8 cellular contexts compared by ENCODE assay signal in genomic region chr1:2255420-2256369, GRCh38. TPM values are rescaled to one million over a fixed set of nuclear protein-coding genes. Genes with fewer than 3 reads are reported as not detected.
DNase-seq lines count a peak whose midpoint lies in the region; ATAC-seq and TF ChIP-seq lines count a peak whose summit lies in the region.

No MANE protein-coding gene starts in this region.

- peaks cover 13% of the 10 kb centered on the region; the same call in 1 of the 2 replicates for H3K36me3 ChIP-seq in SK-N-MC (ENCODE audit: insufficient read depth, low read length)

- H3K27me3 ChIP-seq in right cardiac atrium (ENCODE audit: control insufficient read depth, insufficient read depth): no peaks in the 10 kb centered on the region

- ATAC-seq in HG03196 (IDR thresholded peaks at IDR 0.05; ENCODE audit: unreplicated experiment): peak; percentile 52
- ATAC-seq in right cardiac atrium: peak in 1 of 2 donors; percentile 15

- H3K27ac ChIP-seq in SK-N-MC (peak overlapping the region; percentile 94), right cardiac atrium (ENCODE audit: low read length) (peak overlapping the region; percentile 40)

- intact Hi-C loops in right cardiac atrium (cut with DNase I): no loop called here

- DNase-seq in GM10266 (ENCODE audit: extremely low spot score) (peak; percentile 73), SK-N-MC (ENCODE audit: low read depth, low spot score) (peak; percentile 61), right cardiac atrium (peak in 2 of 3 donors; percentile 35 to 38), amniotic stem cell (lab: John Stamatoyannopoulos, UW) (no peak), inferior parietal cortex (ENCODE audit: extremely low spot score) (no peak)
- DNase-seq in activated gamma-delta T cell treated with anti-CD3 and anti-CD28 coated beads, Interleukin-2, amount 50 U/mL, for 16 hours (ENCODE audit: low read depth): peak; percentile 66
- peak; percentile 64 for DNase-seq in stimulated activated CD8-positive, alpha-beta memory T cell treated with anti-CD3 and anti-CD28 coated beads, Interleukin-12 subunit alpha, Interleukin-12 subunit beta, amount 100 ng/mL, for 1 hour (ENCODE audit: low read depth)

- H3K4me3 ChIP-seq in SK-N-MC (0 out of 2 replicates have a peak overlapping the region, but pooled peaks have one; percentile 25), right cardiac atrium (ENCODE audit: low read length) (no peak overlapping the region)

- no peak overlapping the region for H3K9ac ChIP-seq in SK-N-MC (ENCODE audit: insufficient read length)

- WGBS in right cardiac atrium: 38% methylated on average over 5 of the region's 5 CpGs

- H3K4me1 ChIP-seq in right cardiac atrium (ENCODE audit: control insufficient read depth, insufficient read depth, low read length): peaks cover 36% of the 10 kb centered on the region

- TF ChIP-seq CTCF in GM10266 (IDR thresholded peaks at IDR 0.05; ENCODE audit: control insufficient read depth, insufficient read depth, low read depth, missing control alignments): no peak

- H3K9me3 ChIP-seq in SK-N-MC (ENCODE audit: low read depth, low read length) (peaks cover 3% of the 10 kb centered on the region; the same call in 1 of the 2 replicates), right cardiac atrium (ENCODE audit: control insufficient read depth, low read length) (no peaks in the 10 kb centered on the region)

RNA-seq across cellular contexts. Expression of gene SKI, which starts 27.6 kb away (rescaled TPM):
- 10 to 100 TPM; 56.7 to 83.1 (median 68.9) TPM for total RNA-seq in right cardiac atrium
- 35.6 TPM for polyA plus RNA-seq in right cardiac atrium

Comparison
In these comparisons a context has a peak if more than half of its experiments do, and no peak if none do; other contexts are left out.
1. DNase-seq: peak in GM10266 (single experiment), SK-N-MC (single experiment), activated gamma-delta T cell treated with anti-CD3 and anti-CD28 coated beads, Interleukin-2, amount 50 U/mL, for 16 hours (single experiment), right cardiac atrium (2 of 3) and stimulated activated CD8-positive, alpha-beta memory T cell treated with anti-CD3 and anti-CD28 coated beads, Interleukin-12 subunit alpha, Interleukin-12 subunit beta, amount 100 ng/mL, for 1 hour (single experiment); none in amniotic stem cell (single experiment) and inferior parietal cortex (single experiment).